In genomic region chrX:112868586-112868985, GRCh38 we compare ENCODE assay signal across 18 cellular contexts. TPM values are rescaled to one million over a fixed set of nuclear protein-coding genes. Genes with fewer than 3 reads are reported as not detected.
A peak's percentile ranks its signal among the peaks of the same experiment; 100 is the strongest.
DNase-seq lines count a peak whose midpoint lies in the region; TF ChIP-seq lines count a peak whose summit lies in the region.
"Had no signal": no experiment of that assay in that cellular context is flagged by ENCODE, and none has a peak within 500 bp of the region (broad histone marks: within the 10 kb centered on the region; RNA-seq: fewer than 3 reads in every experiment).

No MANE protein-coding gene starts in this region.

- no peaks in the 10 kb centered on the region for H3K9me3 ChIP-seq in GM23248 (ENCODE audit: low read depth)
- H3K9me3 ChIP-seq: BLaER1, Caco-2 had no signal

- no peaks in the 10 kb centered on the region for H3K4me1 ChIP-seq in GM23248 (ENCODE audit: insufficient read depth)
- H3K4me1 ChIP-seq: BLaER1, Caco-2 had no signal

- no peaks in the 10 kb centered on the region for H3K36me3 ChIP-seq in GM23248 (ENCODE audit: low read depth)
- H3K36me3 ChIP-seq: BLaER1 had no signal

- H4K20me1 ChIP-seq in GM23248 (ENCODE audit: insufficient read depth) = no peaks in the 10 kb centered on the region
- H4K20me1 ChIP-seq: BLaER1 had no signal

- H2AFZ ChIP-seq in GM23248 = no peak overlapping the region
- H2AFZ ChIP-seq: GM23338 had no signal

- no peak overlapping the region for H3K9ac ChIP-seq in GM23248
- H3K9ac ChIP-seq: BLaER1 had no signal

- H3K27ac ChIP-seq in GM23248 (no peak overlapping the region), RWPE1 (no peak overlapping the region)
- H3K27ac ChIP-seq: BLaER1 had no signal

- no peaks in the 10 kb centered on the region for H3K9me2 ChIP-seq in GM23248 (ENCODE audit: insufficient read depth)

- no peak for TF ChIP-seq CTCF in RWPE1 (conservative IDR thresholded peaks at IDR 0.05; ENCODE audit: low read depth)

- DNase-seq in GM23248 (peak; percentile 15), M059J (ENCODE audit: low read depth) (peak; percentile 71), RWPE1 (ENCODE audit: low spot score) (peak; percentile 1), kidney tubule cell (ENCODE audit: low spot score) (peak; percentile 50), NCI-H524 treated with DMSO at 0.1 percent for 48 hours (lab: John Stamatoyannopoulos, UW) (no peak), T-helper 2 cell (no peak)
- DNase-seq in activated naive CD4-positive, alpha-beta T cell treated with Interleukin-2 at 50 U/mL for 16 hours = no peak
- DNase-seq in stimulated activated CD4-positive, alpha-beta T cell treated with anti-CD3 and anti-CD28 coated beads, Interleukin-15, amount 100 ng/mL, for 24 hours = no peak
- DNase-seq: 8988T; AML-193; Caco-2; CD8-positive, alpha-beta memory T cell; DND-41; GDM1; H9; HFFc6 had no signal

- H3F3A ChIP-seq in GM23248 (ENCODE audit: insufficient read depth) = no peaks in the 10 kb centered on the region

- no peaks in the 10 kb centered on the region for H3K79me2 ChIP-seq in GM23248 (ENCODE audit: insufficient read depth)

- H3K4me3 ChIP-seq in GM23248 = no peak overlapping the region
- H3K4me3 ChIP-seq: BLaER1, GM23338 had no signal

- no peaks in the 10 kb centered on the region for H3K27me3 ChIP-seq in GM23248 (replicated peaks; ENCODE audit: insufficient read depth)

- POLR2A ChIA-PET in RWPE1 (lab: Yijun Ruan, JAX; ENCODE audit: low non-redundant PET) = no interaction called here

- CTCF ChIA-PET in RWPE1 (lab: Yijun Ruan, JAX) = no interaction called here

- in situ Hi-C loops in GM23248 (cut with MboI) = no loop called here

- no peak overlapping the region for H3K4me2 ChIP-seq in GM23248 (ENCODE audit: unreplicated experiment)
- H3K4me2 ChIP-seq: BLaER1, GM23338 had no signal

- WGBS in GM23248 (ENCODE audit: low coverage in 1 of 2, low lambda C conversion rate in 2 of 2, missing lambda C conversion rate in 2 of 2), 2 experiments = 32 to 36% methylated on average over 3 of the region's 3 CpGs

RNA-seq across cellular contexts. Expression of gene AMOT, which starts 28.0 kb away (rescaled TPM):
- total RNA-seq in GM23248 (2014; rRNA removed; shearing (Covaris generic)) = 1.5 and 2.5 TPM in 2 replicates
- polyA plus RNA-seq in GM23248 (2016; fragmentation: Nextera tagmentation; extraction: Ambion mirVana) = 2.2 and 3.0 TPM in 2 replicates
- 6.7 and 8.9 TPM in 2 replicates for total RNA-seq in M059J (2014; rRNA removed; shearing (Covaris generic))

Comparison
In these comparisons a context has a peak if more than half of its experiments do, and no peak if none do; other contexts are left out.
1. DNase-seq: peak in GM23248 (single experiment), M059J (single experiment), RWPE1 (single experiment) and kidney tubule cell (single experiment); none in NCI-H524 treated with DMSO at 0.1 percent for 48 hours (single experiment), T-helper 2 cell (0 of 5), activated naive CD4-positive, alpha-beta T cell treated with Interleukin-2 at 50 U/mL for 16 hours (single experiment) and stimulated activated CD4-positive, alpha-beta T cell treated with anti-CD3 and anti-CD28 coated beads, Interleukin-15, amount 100 ng/mL, for 24 hours (single experiment).